8 cellular contexts compared by ENCODE assay signal in genomic region chr13:114099191-114099590, GRCh38. TPM values are rescaled to one million over a fixed set of nuclear protein-coding genes. Genes with fewer than 3 reads are reported as not detected.
A peak's percentile ranks its signal among the peaks of the same experiment; 100 is the strongest.
DNase-seq lines count a peak whose midpoint lies in the region; ATAC-seq and TF ChIP-seq lines count a peak whose summit lies in the region.

No MANE protein-coding gene starts in this region.

- no peak for TF ChIP-seq CTCF in hepatocyte (IDR thresholded peaks at IDR 0.05; ENCODE audit: poor library complexity)

- H3K4me1 Mint-ChIP-seq in stimulated activated naive B cell treated with anti-CD40 and anti-IgM and Interleukin-4, amounts not matched to agents 10 μg/mL and 1 μg/mL and 100 μg/mL, for 72 hours: peaks cover 40 to 48% of the 10 kb centered on the region in 2 donors

- H3K36me3 ChIP-seq in BLaER1 (no peaks in the 10 kb centered on the region), adipocyte (ENCODE audit: control insufficient read depth, insufficient read depth, low read length, severe bottlenecking) (peaks cover 3% of the 10 kb centered on the region), hepatocyte (replicated peaks; ENCODE audit: insufficient read depth, low read depth) (no peaks in the 10 kb centered on the region)

- ATAC-seq in stimulated activated naive B cell treated with anti-CD40 and anti-IgM and Interleukin-4, amounts not matched to agents 10 μg/mL and 1 μg/mL and 100 μg/mL, for 72 hours (replicated peaks): peak; percentile 24 to 57
- ATAC-seq in HG03442 (IDR thresholded peaks at IDR 0.05; ENCODE audit: unreplicated experiment) (no peak), HG03457 (IDR thresholded peaks at IDR 0.05; ENCODE audit: unreplicated experiment) (no peak), HG03378 (IDR thresholded peaks at IDR 0.05; ENCODE audit: unreplicated experiment) (no peak)

- H3K79me2 ChIP-seq in hepatocyte: no peaks in the 10 kb centered on the region

- no peaks in the 10 kb centered on the region for H3K27me3 ChIP-seq in BLaER1
- no peaks in the 10 kb centered on the region for H3K27me3 ChIP-seq in adipocyte (replicated peaks; ENCODE audit: control insufficient read depth, insufficient read depth, low read length)
- no peaks in the 10 kb centered on the region for H3K27me3 ChIP-seq in hepatocyte

- peaks cover 0 to under 1% of the 10 kb centered on the region in 2 donors for H3K9me3 Mint-ChIP-seq in stimulated activated naive B cell treated with anti-CD40 and anti-IgM and Interleukin-4, amounts not matched to agents 10 μg/mL and 1 μg/mL and 100 μg/mL, for 72 hours

- peak; percentile 69 for DNase-seq in HK-2 (ENCODE audit: unreplicated experiment)
- peak; percentile 96 for DNase-seq in adipocyte (ENCODE audit: low read depth)
- DNase-seq in hepatocyte (ENCODE audit: low spot score): peak; percentile 73
- no peak for DNase-seq in stimulated activated naive B cell treated with anti-CD40 and anti-IgM and Interleukin-4, amounts not matched to agents 10 μg/mL and 1 μg/mL and 100 μg/mL, for 72 hours

- H4K20me1 ChIP-seq in BLaER1: peaks cover 87% of the 10 kb centered on the region
- H4K20me1 ChIP-seq in hepatocyte (ENCODE audit: insufficient read depth, poor library complexity, severe bottlenecking): no peaks in the 10 kb centered on the region

- WGBS in hepatocyte (ENCODE audit: low lambda C conversion rate, missing lambda C conversion rate): 49% methylated on average over 13 of the region's 15 CpGs

- H3K4me3 ChIP-seq in BLaER1 (no peak overlapping the region), adipocyte (ENCODE audit: low read length) (no peak overlapping the region), hepatocyte (no peak overlapping the region)

- no peaks in the 10 kb centered on the region for H3K9me2 ChIP-seq in hepatocyte (replicated peaks; ENCODE audit: insufficient read depth)

- H3K9me3 ChIP-seq in BLaER1: peaks cover 1% of the 10 kb centered on the region; the same call in 1 of the 2 replicates
- no peaks in the 10 kb centered on the region for H3K9me3 ChIP-seq in adipocyte (ENCODE audit: control insufficient read depth, low read length)
- H3K9me3 ChIP-seq in hepatocyte (ENCODE audit: low read depth): no peaks in the 10 kb centered on the region

- H3K27ac ChIP-seq in BLaER1 (0 out of 2 replicates have a peak overlapping the region, but pooled peaks have one; percentile 75), hepatocyte (no peak overlapping the region)

- H3K36me3 Mint-ChIP-seq in stimulated activated naive B cell treated with anti-CD40 and anti-IgM and Interleukin-4, amounts not matched to agents 10 μg/mL and 1 μg/mL and 100 μg/mL, for 72 hours: peaks cover 0 to 25% of the 10 kb centered on the region in 2 donors

- H3K4me3 Mint-ChIP-seq in stimulated activated naive B cell treated with anti-CD40 and anti-IgM and Interleukin-4, amounts not matched to agents 10 μg/mL and 1 μg/mL and 100 μg/mL, for 72 hours: no peak overlapping the region

- peak overlapping the region; percentile 31 for H3K27ac Mint-ChIP-seq in stimulated activated naive B cell treated with anti-CD40 and anti-IgM and Interleukin-4, amounts not matched to agents 10 μg/mL and 1 μg/mL and 100 μg/mL, for 72 hours

- H3K9ac ChIP-seq in BLaER1: no peak overlapping the region
- peak overlapping the region; percentile 81 for H3K9ac ChIP-seq in adipocyte (ENCODE audit: low read length)

- H3K4me2 ChIP-seq in BLaER1: peak overlapping the region; percentile 79
- no peak overlapping the region for H3K4me2 ChIP-seq in hepatocyte

- no peak overlapping the region for H2AFZ ChIP-seq in hepatocyte

- H3K4me1 ChIP-seq in BLaER1 (peaks cover 77% of the 10 kb centered on the region), adipocyte (ENCODE audit: control insufficient read depth, insufficient read depth, low read length) (peaks cover 33% of the 10 kb centered on the region), hepatocyte (ENCODE audit: insufficient read depth) (peaks cover 19% of the 10 kb centered on the region)

- no peaks in the 10 kb centered on the region for H3K27me3 Mint-ChIP-seq in stimulated activated naive B cell treated with anti-CD40 and anti-IgM and Interleukin-4, amounts not matched to agents 10 μg/mL and 1 μg/mL and 100 μg/mL, for 72 hours

RNA-seq across cellular contexts. Expression of gene RASA3, which starts 33.2 kb away (rescaled TPM):
- 4.3 and 6.1 TPM in 2 replicates for total RNA-seq in hepatocyte
- 5.6 and 5.8 TPM in 2 replicates for polyA plus RNA-seq in hepatocyte

Comparison
In these comparisons a context has a peak if more than half of its experiments do, and no peak if none do; other contexts are left out.
1. ATAC-seq: peak in stimulated activated naive B cell treated with anti-CD40 and anti-IgM and Interleukin-4, amounts not matched to agents 10 μg/mL and 1 μg/mL and 100 μg/mL, for 72 hours (2 of 2); none in HG03442 (single experiment), HG03457 (single experiment) and HG03378 (single experiment).